ENCODE assay signal across 1 cellular context in genomic region chr13:100513171-100513570, GRCh38.
TF ChIP-seq lines count a peak whose summit lies in the region.

No MANE protein-coding gene starts in this region.

TF ChIP-seq in GM23338, 12 proteins besides CTCF, POLR2A, EP300 and RAD21 (continued from another document):
- TF ChIP-seq, protein P1, sequence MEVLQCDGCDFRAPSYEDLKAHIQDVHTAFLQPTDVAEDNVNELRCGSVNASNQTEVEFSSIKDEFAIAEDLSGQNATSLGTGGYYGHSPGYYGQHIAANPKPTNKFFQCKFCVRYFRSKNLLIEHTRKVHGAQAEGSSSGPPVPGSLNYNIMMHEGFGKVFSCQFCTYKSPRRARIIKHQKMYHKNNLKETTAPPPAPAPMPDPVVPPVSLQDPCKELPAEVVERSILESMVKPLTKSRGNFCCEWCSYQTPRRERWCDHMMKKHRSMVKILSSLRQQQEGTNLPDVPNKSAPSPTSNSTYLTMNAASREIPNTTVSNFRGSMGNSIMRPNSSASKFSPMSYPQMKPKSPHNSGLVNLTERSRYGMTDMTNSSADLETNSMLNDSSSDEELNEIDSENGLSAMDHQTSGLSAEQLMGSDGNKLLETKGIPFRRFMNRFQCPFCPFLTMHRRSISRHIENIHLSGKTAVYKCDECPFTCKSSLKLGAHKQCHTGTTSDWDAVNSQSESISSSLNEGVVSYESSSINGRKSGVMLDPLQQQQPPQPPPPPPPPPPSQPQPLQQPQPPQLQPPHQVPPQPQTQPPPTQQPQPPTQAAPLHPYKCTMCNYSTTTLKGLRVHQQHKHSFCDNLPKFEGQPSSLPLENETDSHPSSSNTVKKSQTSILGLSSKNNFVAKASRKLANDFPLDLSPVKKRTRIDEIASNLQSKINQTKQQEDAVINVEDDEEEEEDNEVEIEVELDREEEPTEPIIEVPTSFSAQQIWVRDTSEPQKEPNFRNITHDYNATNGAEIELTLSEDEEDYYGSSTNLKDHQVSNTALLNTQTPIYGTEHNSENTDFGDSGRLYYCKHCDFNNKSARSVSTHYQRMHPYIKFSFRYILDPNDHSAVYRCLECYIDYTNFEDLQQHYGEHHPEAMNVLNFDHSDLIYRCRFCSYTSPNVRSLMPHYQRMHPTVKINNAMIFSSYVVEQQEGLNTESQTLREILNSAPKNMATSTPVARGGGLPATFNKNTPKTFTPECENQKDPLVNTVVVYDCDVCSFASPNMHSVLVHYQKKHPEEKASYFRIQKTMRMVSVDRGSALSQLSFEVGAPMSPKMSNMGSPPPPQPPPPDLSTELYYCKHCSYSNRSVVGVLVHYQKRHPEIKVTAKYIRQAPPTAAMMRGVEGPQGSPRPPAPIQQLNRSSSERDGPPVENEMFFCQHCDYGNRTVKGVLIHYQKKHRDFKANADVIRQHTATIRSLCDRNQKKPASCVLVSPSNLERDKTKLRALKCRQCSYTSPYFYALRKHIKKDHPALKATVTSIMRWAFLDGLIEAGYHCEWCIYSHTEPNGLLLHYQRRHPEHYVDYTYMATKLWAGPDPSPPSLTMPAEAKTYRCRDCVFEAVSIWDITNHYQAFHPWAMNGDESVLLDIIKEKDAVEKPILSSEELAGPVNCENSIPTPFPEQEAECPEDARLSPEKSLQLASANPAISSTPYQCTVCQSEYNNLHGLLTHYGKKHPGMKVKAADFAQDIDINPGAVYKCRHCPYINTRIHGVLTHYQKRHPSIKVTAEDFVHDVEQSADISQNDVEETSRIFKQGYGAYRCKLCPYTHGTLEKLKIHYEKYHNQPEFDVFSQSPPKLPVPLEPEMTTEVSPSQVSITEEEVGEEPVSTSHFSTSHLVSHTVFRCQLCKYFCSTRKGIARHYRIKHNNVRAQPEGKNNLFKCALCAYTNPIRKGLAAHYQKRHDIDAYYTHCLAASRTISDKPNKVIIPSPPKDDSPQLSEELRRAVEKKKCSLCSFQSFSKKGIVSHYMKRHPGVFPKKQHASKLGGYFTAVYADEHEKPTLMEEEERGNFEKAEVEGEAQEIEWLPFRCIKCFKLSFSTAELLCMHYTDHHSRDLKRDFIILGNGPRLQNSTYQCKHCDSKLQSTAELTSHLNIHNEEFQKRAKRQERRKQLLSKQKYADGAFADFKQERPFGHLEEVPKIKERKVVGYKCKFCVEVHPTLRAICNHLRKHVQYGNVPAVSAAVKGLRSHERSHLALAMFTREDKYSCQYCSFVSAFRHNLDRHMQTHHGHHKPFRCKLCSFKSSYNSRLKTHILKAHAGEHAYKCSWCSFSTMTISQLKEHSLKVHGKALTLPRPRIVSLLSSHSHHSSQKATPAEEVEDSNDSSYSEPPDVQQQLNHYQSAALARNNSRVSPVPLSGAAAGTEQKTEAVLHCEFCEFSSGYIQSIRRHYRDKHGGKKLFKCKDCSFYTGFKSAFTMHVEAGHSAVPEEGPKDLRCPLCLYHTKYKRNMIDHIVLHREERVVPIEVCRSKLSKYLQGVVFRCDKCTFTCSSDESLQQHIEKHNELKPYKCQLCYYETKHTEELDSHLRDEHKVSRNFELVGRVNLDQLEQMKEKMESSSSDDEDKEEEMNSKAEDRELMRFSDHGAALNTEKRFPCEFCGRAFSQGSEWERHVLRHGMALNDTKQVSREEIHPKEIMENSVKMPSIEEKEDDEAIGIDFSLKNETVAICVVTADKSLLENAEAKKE (CRISPR knock-in tag; IDR thresholded peaks at IDR 0.05), result no peak
- TF ChIP-seq EZH2phosphoT487 (IDR thresholded peaks at IDR 0.05; ENCODE audit: unreplicated experiment) (no peak), REST (IDR thresholded peaks at IDR 0.05; ENCODE audit: unreplicated experiment) (no peak), ZNF331 (CRISPR knock-in tag; IDR thresholded peaks at IDR 0.05; ENCODE audit: low read depth) (no peak)
